ENCODE assay signal across 2 cellular contexts in genomic region chr16:89175280-89176146, GRCh38.
TF ChIP-seq lines count a peak whose summit lies in the region.

No MANE protein-coding gene starts in this region.

TF ChIP-seq in IMR-90, 13 proteins besides CTCF, POLR2A, EP300 and RAD21:
- TF ChIP-seq CHD1 (IDR thresholded peaks at IDR 0.05; ENCODE audit: low read depth, low read length) (no peak), MXI1 (IDR thresholded peaks at IDR 0.05; ENCODE audit: borderline replicate concordance, low read depth, low read length) (no peak), SMC3 (IDR thresholded peaks at IDR 0.05; ENCODE audit: low read depth, low read length) (no peak), RCOR1 (IDR thresholded peaks at IDR 0.05; ENCODE audit: insufficient replicate concordance, low read length) (no peak), MAZ (IDR thresholded peaks at IDR 0.05; ENCODE audit: borderline replicate concordance, low read depth, low read length) (no peak)
- TF ChIP-seq, protein P1, sequence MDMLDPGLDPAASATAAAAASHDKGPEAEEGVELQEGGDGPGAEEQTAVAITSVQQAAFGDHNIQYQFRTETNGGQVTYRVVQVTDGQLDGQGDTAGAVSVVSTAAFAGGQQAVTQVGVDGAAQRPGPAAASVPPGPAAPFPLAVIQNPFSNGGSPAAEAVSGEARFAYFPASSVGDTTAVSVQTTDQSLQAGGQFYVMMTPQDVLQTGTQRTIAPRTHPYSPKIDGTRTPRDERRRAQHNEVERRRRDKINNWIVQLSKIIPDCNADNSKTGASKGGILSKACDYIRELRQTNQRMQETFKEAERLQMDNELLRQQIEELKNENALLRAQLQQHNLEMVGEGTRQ (IDR thresholded peaks at IDR 0.05; ENCODE audit: low read depth, low read length): peak; percentile 63
TF ChIP-seq in IMR-90: peak in this region for 1.

TF ChIP-seq in K562, 482 proteins besides CTCF, POLR2A, EP300 and RAD21:
- TF ChIP-seq ETV1 (tag; conservative IDR thresholded peaks at IDR 0.05; ENCODE audit: low read depth) (no peak), XRCC3 (IDR thresholded peaks at IDR 0.05) (no peak), CBFA2T2 (conservative IDR thresholded peaks at IDR 0.05) (peak; percentile 24), FUS (optimal IDR thresholded peaks at IDR 0.05; ENCODE audit: low read depth, low read length) (no peak), THAP12 (CRISPR knock-in tag; IDR thresholded peaks at IDR 0.05) (no peak), RBM15 (IDR thresholded peaks at IDR 0.05; ENCODE audit: insufficient read depth, low read length) (no peak), RAD51 (IDR thresholded peaks at IDR 0.05; ENCODE audit: borderline replicate concordance, low read depth) (peak; percentile 74; the same call in 1 of the 2 replicates), DMBX1 (CRISPR knock-in tag; IDR thresholded peaks at IDR 0.05; ENCODE audit: borderline replicate concordance) (no peak), LEF1 (IDR thresholded peaks at IDR 0.05) (no peak), NFIC (IDR thresholded peaks at IDR 0.05) (0 out of 2 replicates have a peak, but pooled peaks have one; percentile 20), MAX (CRISPR knock-in tag; IDR thresholded peaks at IDR 0.05) (peak; percentile 61; the same call in 1 of the 2 replicates), ZNF354B (CRISPR knock-in tag; IDR thresholded peaks at IDR 0.05) (no peak), ZFP36 (IDR thresholded peaks at IDR 0.05; ENCODE audit: low read depth, low read length, partially characterized antibody) (peak; percentile 69), NR1H2 (CRISPR knock-in tag; IDR thresholded peaks at IDR 0.05) (no peak), USF1 (CRISPR knock-in tag; IDR thresholded peaks at IDR 0.05) (peak; percentile 90), CBFB (CRISPR knock-in tag; IDR thresholded peaks at IDR 0.05) (peak; percentile 25; the same call in 1 of the 2 replicates), ZNF121 (CRISPR knock-in tag; conservative IDR thresholded peaks at IDR 0.05) (no peak), TOE1 (IDR thresholded peaks at IDR 0.05; ENCODE audit: borderline replicate concordance) (peak; percentile 49; the same call in 1 of the 2 replicates), TOE1 (CRISPR knock-in tag; IDR thresholded peaks at IDR 0.05; ENCODE audit: borderline replicate concordance, low read depth) (no peak)
- TF ChIP-seq, protein P2, sequence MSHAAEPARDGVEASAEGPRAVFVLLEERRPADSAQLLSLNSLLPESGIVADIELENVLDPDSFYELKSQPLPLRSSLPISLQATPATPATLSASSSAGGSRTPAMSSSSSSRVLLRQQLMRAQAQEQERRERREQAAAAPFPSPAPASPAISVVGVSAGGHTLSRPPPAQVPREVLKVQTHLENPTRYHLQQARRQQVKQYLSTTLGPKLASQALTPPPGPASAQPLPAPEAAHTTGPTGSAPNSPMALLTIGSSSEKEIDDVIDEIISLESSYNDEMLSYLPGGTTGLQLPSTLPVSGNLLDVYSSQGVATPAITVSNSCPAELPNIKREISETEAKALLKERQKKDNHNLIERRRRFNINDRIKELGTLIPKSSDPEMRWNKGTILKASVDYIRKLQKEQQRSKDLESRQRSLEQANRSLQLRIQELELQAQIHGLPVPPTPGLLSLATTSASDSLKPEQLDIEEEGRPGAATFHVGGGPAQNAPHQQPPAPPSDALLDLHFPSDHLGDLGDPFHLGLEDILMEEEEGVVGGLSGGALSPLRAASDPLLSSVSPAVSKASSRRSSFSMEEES (CRISPR knock-in tag; IDR thresholded peaks at IDR 0.05): peak; percentile 71
- TF ChIP-seq, protein P1 (CRISPR knock-in tag; IDR thresholded peaks at IDR 0.05): peak; percentile 80
- TF ChIP-seq, protein P3, sequence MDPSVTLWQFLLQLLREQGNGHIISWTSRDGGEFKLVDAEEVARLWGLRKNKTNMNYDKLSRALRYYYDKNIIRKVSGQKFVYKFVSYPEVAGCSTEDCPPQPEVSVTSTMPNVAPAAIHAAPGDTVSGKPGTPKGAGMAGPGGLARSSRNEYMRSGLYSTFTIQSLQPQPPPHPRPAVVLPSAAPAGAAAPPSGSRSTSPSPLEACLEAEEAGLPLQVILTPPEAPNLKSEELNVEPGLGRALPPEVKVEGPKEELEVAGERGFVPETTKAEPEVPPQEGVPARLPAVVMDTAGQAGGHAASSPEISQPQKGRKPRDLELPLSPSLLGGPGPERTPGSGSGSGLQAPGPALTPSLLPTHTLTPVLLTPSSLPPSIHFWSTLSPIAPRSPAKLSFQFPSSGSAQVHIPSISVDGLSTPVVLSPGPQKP (CRISPR knock-in tag; IDR thresholded peaks at IDR 0.05): no peak
